8 cellular contexts compared by ENCODE assay signal in genomic region chr11:67649634-67650540, GRCh38. TPM values are rescaled to one million over a fixed set of nuclear protein-coding genes. Genes with fewer than 3 reads are reported as not detected.
A peak's percentile ranks its signal among the peaks of the same experiment; 100 is the strongest.
DNase-seq lines count a peak whose midpoint lies in the region; ATAC-seq and TF ChIP-seq lines count a peak whose summit lies in the region.

No MANE protein-coding gene starts in this region.

- H2BK5ac ChIP-seq in neuronal stem cell (ENCODE audit: low read length) = no peak overlapping the region

- no peak for DNase-seq in CD8-positive, alpha-beta T cell
- no peak for DNase-seq in central memory CD8-positive, alpha-beta T cell (ENCODE audit: low spot score in 2 of 2)
- no peak for DNase-seq in neuronal stem cell (ENCODE audit: low spot score)
- no peak for DNase-seq in superior temporal gyrus (ENCODE audit: extremely low spot score)
- DNase-seq in GM19238 (ENCODE audit: insufficient read length, low spot score) = no peak
- no peak for DNase-seq in cerebellum (ENCODE audit: low spot score)

- peak overlapping the region; percentile 73 for H3K18ac ChIP-seq in neuronal stem cell (ENCODE audit: low read length)

- H3K36me3 Mint-ChIP-seq in CD8-positive, alpha-beta T cell = no peaks in the 10 kb centered on the region
- H3K36me3 Mint-ChIP-seq in central memory CD8-positive, alpha-beta T cell (ENCODE audit: insufficient read depth) = peaks cover 6% of the 10 kb centered on the region

- H3K4me3 ChIP-seq in CD8-positive, alpha-beta T cell (ENCODE audit: low read depth, low read length) = peak overlapping the region; percentile 52
- H3K4me3 ChIP-seq in KMS-11 (IDR thresholded peaks at IDR 0.05; ENCODE audit: insufficient read depth, low read depth, low read length) (no peak overlapping the region), neuronal stem cell (ENCODE audit: low read length in 2 of 2) (peak overlapping the region in 1 of 2 donors; percentile 72)

- no peaks in the 10 kb centered on the region for H3K36me3 ChIP-seq in CD8-positive, alpha-beta T cell (ENCODE audit: insufficient read depth, low read length)
- no peaks in the 10 kb centered on the region for H3K36me3 ChIP-seq in KMS-11 (ENCODE audit: insufficient read depth)
- H3K36me3 ChIP-seq in neuronal stem cell (replicated peaks in 1 of 2; ENCODE audit: control insufficient read depth in 2 of 2, insufficient read depth in 2 of 2, low read length in 2 of 2) = peaks cover 0 to 3% of the 10 kb centered on the region in 2 donors

- peak overlapping the region; percentile 96 for H3K27ac Mint-ChIP-seq in CD8-positive, alpha-beta T cell
- H3K27ac Mint-ChIP-seq in central memory CD8-positive, alpha-beta T cell (ENCODE audit: low read depth) = peak overlapping the region; percentile 97

- peaks cover 46% of the 10 kb centered on the region for H3K4me1 ChIP-seq in CD8-positive, alpha-beta T cell (ENCODE audit: insufficient read depth, low read length)
- H3K4me1 ChIP-seq in KMS-11 (ENCODE audit: low read depth, poor library complexity, severe bottlenecking) (peaks cover 35% of the 10 kb centered on the region), neuronal stem cell (ENCODE audit: control insufficient read depth in 2 of 2, insufficient read depth in 1 of 2, low read depth in 1 of 2, low read length in 2 of 2) (peaks cover 0 to 11% of the 10 kb centered on the region in 2 donors)

- peaks cover 41% of the 10 kb centered on the region for H3K4me1 Mint-ChIP-seq in CD8-positive, alpha-beta T cell (ENCODE audit: low read depth)
- H3K4me1 Mint-ChIP-seq in central memory CD8-positive, alpha-beta T cell = peaks cover 40% of the 10 kb centered on the region

- no peak for TF ChIP-seq CTCF in CD8-positive, alpha-beta T cell (IDR thresholded peaks at IDR 0.05)
- TF ChIP-seq CTCF in KMS-11 (conservative IDR thresholded peaks at IDR 0.05; ENCODE audit: low read depth, low read length) = no peak

- H3K79me1 ChIP-seq in neuronal stem cell (ENCODE audit: low read depth, low read length) = peaks cover 6% of the 10 kb centered on the region

- peak; percentile 11 for ATAC-seq in CD8-positive, alpha-beta T cell
- ATAC-seq in central memory CD8-positive, alpha-beta T cell (replicated peaks; ENCODE audit: extremely low read depth, poor library complexity, severe bottlenecking) = peak; percentile 10
- ATAC-seq in HG02610 (IDR thresholded peaks at IDR 0.05; ENCODE audit: unreplicated experiment) = no peak

- peak overlapping the region; percentile 96 for H2AFZ ChIP-seq in KMS-11 (ENCODE audit: low read depth)
- H2AFZ ChIP-seq in neuronal stem cell (ENCODE audit: low read length) = peak overlapping the region; percentile 45

- peak overlapping the region; percentile 79 for H3K9ac ChIP-seq in KMS-11
- H3K9ac ChIP-seq in neuronal stem cell (ENCODE audit: low read depth, low read length, poor library complexity) = peak overlapping the region; percentile 75

- peak overlapping the region; percentile 78 for H3K23ac ChIP-seq in neuronal stem cell (ENCODE audit: low read depth, low read length, poor library complexity)

- H3K27ac ChIP-seq in CD8-positive, alpha-beta T cell (ENCODE audit: low read depth, low read length) = peak overlapping the region; percentile 89
- H3K27ac ChIP-seq in KMS-11 = peak overlapping the region; percentile 75
- H3K27ac ChIP-seq in neuronal stem cell (replicated peaks; ENCODE audit: low read length) = peak overlapping the region; percentile 12

- no peak overlapping the region for H2BK120ac ChIP-seq in neuronal stem cell (ENCODE audit: low read depth, low read length)

- intact Hi-C loops in CD8-positive, alpha-beta T cell (cut with DNase I, micrococcal nuclease) = loop anchor here in 1 of 2 experiments (2.0 kb wide), 1 partner anchor 19 kb away; no protein-coding TSS in a partner anchor

- H3K4ac ChIP-seq in neuronal stem cell (ENCODE audit: low read length) = peak overlapping the region; percentile 27

- CTCF ChIA-PET in CD8-positive, alpha-beta T cell (lab: Charles Lee) = interaction anchor here (1.2 to 5.6 kb wide), 5 partner anchors 8 to 308 kb away, joined by 3 to 62 read pairs (median 5); partner anchors contain the start of gene NUDT8

- peak overlapping the region; percentile 93 for H3K4me3 Mint-ChIP-seq in CD8-positive, alpha-beta T cell
- H3K4me3 Mint-ChIP-seq in central memory CD8-positive, alpha-beta T cell = peak overlapping the region; percentile 93

- no peaks in the 10 kb centered on the region for H3K9me3 ChIP-seq in CD8-positive, alpha-beta T cell (ENCODE audit: low read length)
- peaks cover 0 to 5% of the 10 kb centered on the region in 2 donors for H3K9me3 ChIP-seq in neuronal stem cell (replicated peaks in 1 of 2; ENCODE audit: control insufficient read depth in 2 of 2, insufficient read depth in 1 of 2, low read depth in 1 of 2, low read length in 2 of 2)

- H3K4me2 ChIP-seq in KMS-11 (peak overlapping the region; percentile 97), neuronal stem cell (ENCODE audit: insufficient read depth, low read length, poor library complexity, severe bottlenecking) (no peak overlapping the region)

- peak overlapping the region; percentile 42 for H2BK15ac ChIP-seq in neuronal stem cell (ENCODE audit: low read length)

- no peaks in the 10 kb centered on the region for H3K27me3 ChIP-seq in CD8-positive, alpha-beta T cell (ENCODE audit: insufficient read depth, low read length)
- no peaks in the 10 kb centered on the region for H3K27me3 ChIP-seq in KMS-11 (ENCODE audit: insufficient read depth, low read depth)
- peaks cover 0 to 5% (median 3%) of the 10 kb centered on the region in 3 experiments for H3K27me3 ChIP-seq in neuronal stem cell (ENCODE audit: control insufficient read depth in 3 of 3, insufficient read depth in 3 of 3, low read depth in 1 of 3, low read length in 3 of 3)

- no peaks in the 10 kb centered on the region for H4K20me1 ChIP-seq in KMS-11 (ENCODE audit: insufficient read depth)

- H2BK12ac ChIP-seq in neuronal stem cell (ENCODE audit: low read length) = peak overlapping the region; percentile 59

- peak overlapping the region; percentile 38 for H4K91ac ChIP-seq in neuronal stem cell (ENCODE audit: low read depth, low read length, poor library complexity)

- WGBS in neuronal stem cell (ENCODE audit: extremely low coverage in 2 of 2, insufficient read length in 2 of 2, insufficient replicate concordance in 1 of 2), 2 donors = no CpG with 5 or more reads among the region's 22 CpGs

- no peaks in the 10 kb centered on the region for H3K79me2 ChIP-seq in KMS-11 (ENCODE audit: insufficient read depth, low read depth)

- POLR2A ChIA-PET in CD8-positive, alpha-beta T cell (lab: Charles Lee) = no interaction called here

- H4K8ac ChIP-seq in neuronal stem cell (ENCODE audit: low read depth, low read length) = peak overlapping the region; percentile 68

- H3K27me3 Mint-ChIP-seq in CD8-positive, alpha-beta T cell (ENCODE audit: low read depth) = no peaks in the 10 kb centered on the region
- no peaks in the 10 kb centered on the region for H3K27me3 Mint-ChIP-seq in central memory CD8-positive, alpha-beta T cell

- H2AK5ac ChIP-seq in neuronal stem cell (ENCODE audit: low read depth, low read length) = peak overlapping the region; percentile 48

- peak overlapping the region; percentile 99 for H3K14ac ChIP-seq in neuronal stem cell (ENCODE audit: low read length)

- no peaks in the 10 kb centered on the region for H3K9me3 Mint-ChIP-seq in CD8-positive, alpha-beta T cell
- no peaks in the 10 kb centered on the region for H3K9me3 Mint-ChIP-seq in central memory CD8-positive, alpha-beta T cell

RNA-seq across cellular contexts. Expression of gene ACY3, which starts 0.6 kb away (rescaled TPM):
- not detected for total RNA-seq in CD8-positive, alpha-beta T cell
- not detected for polyA plus RNA-seq in neuronal stem cell (2013, experiment 1 of 2)
- polyA plus RNA-seq in neuronal stem cell (2013, experiment 2 of 2) = not detected
- 0.27 TPM for total RNA-seq in cerebellum

RNA-seq across cellular contexts. Expression of gene TBX10, which starts 10.3 kb away (rescaled TPM):
- not detected for total RNA-seq in CD8-positive, alpha-beta T cell
- polyA plus RNA-seq in neuronal stem cell (2013, experiment 1 of 2) = 0.04 TPM
- 0.03 TPM for polyA plus RNA-seq in neuronal stem cell (2013, experiment 2 of 2)
- total RNA-seq in cerebellum = not detected

RNA-seq across cellular contexts. Expression of gene NUDT8, which starts 20.1 kb away (rescaled TPM):
- total RNA-seq in CD8-positive, alpha-beta T cell = 1 to 10 TPM; 1.0 to 2.0 TPM
- polyA plus RNA-seq in neuronal stem cell (2013, experiment 1 of 2) = 7.6 TPM
- polyA plus RNA-seq in neuronal stem cell (2013, experiment 2 of 2) = 6.7 TPM
- 2.4 TPM for total RNA-seq in cerebellum

RNA-seq across cellular contexts. Expression of gene ALDH3B2, which starts 24.5 kb away (rescaled TPM):
- total RNA-seq in CD8-positive, alpha-beta T cell = not detected
- not detected for polyA plus RNA-seq in neuronal stem cell (2013, experiment 1 of 2)
- not detected for polyA plus RNA-seq in neuronal stem cell (2013, experiment 2 of 2)
- not detected for total RNA-seq in cerebellum

RNA-seq across cellular contexts. Expression of gene NDUFV1, which starts 43.2 kb away (rescaled TPM):
- 100 to 1,000 TPM; 220 to 237 TPM for total RNA-seq in CD8-positive, alpha-beta T cell
- polyA plus RNA-seq in neuronal stem cell (2013, experiment 1 of 2) = 71.8 TPM
- polyA plus RNA-seq in neuronal stem cell (2013, experiment 2 of 2) = 67.2 TPM
- 106 TPM for total RNA-seq in cerebellum

Comparison
In these comparisons a context has a peak if more than half of its experiments do, and no peak if none do; other contexts are left out.
1. H3K27ac ChIP-seq: peak in every context shown above with its lines; median percentile 89 in CD8-positive, alpha-beta T cell; 75 in KMS-11; 12 in neuronal stem cell.